In the genomic region with DNA sequence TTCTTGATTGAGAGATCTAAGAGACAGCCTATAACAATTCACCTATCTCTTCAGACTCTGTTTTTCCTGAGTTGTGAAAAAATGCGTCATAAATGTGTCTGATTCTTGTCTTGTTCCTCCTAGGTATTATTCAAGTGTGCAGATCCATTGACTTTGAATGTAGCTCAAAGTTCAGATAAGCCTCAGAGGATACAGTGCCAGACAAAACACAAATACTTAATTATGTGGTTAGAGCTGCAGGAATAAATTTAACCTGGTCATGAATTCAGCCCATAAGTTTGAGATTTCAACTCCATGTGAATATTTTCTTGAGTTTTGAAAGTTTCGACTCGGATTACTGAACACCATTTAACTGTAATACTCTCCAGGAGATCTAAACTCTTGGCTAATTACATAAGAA, we compare ENCODE assay signal across 26 cellular contexts.
"Had no signal": no experiment of that assay in that cellular context is flagged by ENCODE, and none has a peak within 500 bp of the region (broad histone marks: within the 10 kb centered on the region; RNA-seq: fewer than 3 reads in every experiment).

No MANE protein-coding gene starts in this region.

- H3K4me1 Mint-ChIP-seq: immature natural killer cell, naive B cell had no signal

- H3K9me3 ChIP-seq: colonic mucosa, esophagus muscularis mucosa, gastroesophageal sphincter, heart left ventricle, left lung, lower lobe of right lung, mucosa of descending colon had no signal

- H3K27me3 Mint-ChIP-seq: dendritic cell treated with granulocyte-macrophage colony-stimulating factor and Interleukin-4, amounts not matched to agents 40 ng/mL and 50 ng/mL, for 4 days; effector memory CD8-positive, alpha-beta T cell; naive B cell had no signal

- H3K36me3 ChIP-seq: colonic mucosa, esophagus muscularis mucosa, gastroesophageal sphincter, heart left ventricle, left lung, lower lobe of right lung had no signal

- H3K4me1 ChIP-seq: colonic mucosa, esophagus muscularis mucosa, foreskin keratinocyte, gastroesophageal sphincter, heart left ventricle, left lung, lower lobe of right lung had no signal

- H3K27me3 ChIP-seq: colonic mucosa, esophagus muscularis mucosa, foreskin keratinocyte, gastroesophageal sphincter, heart left ventricle, hepatocyte, left lung had no signal

- ATAC-seq: effector memory CD8-positive, alpha-beta T cell; foreskin keratinocyte; gastroesophageal sphincter; heart left ventricle; left colon; left lung; left ventricle myocardium superior; lower lobe of right lung; mucosa of descending colon had no signal

- H3K27ac ChIP-seq: colonic mucosa, esophagus muscularis mucosa, foreskin keratinocyte, gastroesophageal sphincter, heart left ventricle, hepatocyte, left lung, lower lobe of right lung had no signal

- FAIRE-seq: endometrium, frontal cortex, kidney had no signal

- H3K36me3 Mint-ChIP-seq: immature natural killer cell, mesothelial cell of epicardium, naive B cell had no signal

- H2AFZ ChIP-seq: hepatocyte had no signal

- DNase-seq: colonic mucosa; cortex of kidney; effector CD8-positive, alpha-beta T cell; effector memory CD8-positive, alpha-beta T cell; endodermal cell; foreskin keratinocyte; heart left ventricle; hypothalamus; immature natural killer cell; islet precursor cell; kidney; kidney glomerular epithelial cell; left colon; left lung; left ventricle myocardium superior; lower lobe of right lung; mesenchymal stem cell; mucosa of descending colon; naive B cell had no signal

- H3K79me2 ChIP-seq: hepatocyte had no signal

- H3K4me3 Mint-ChIP-seq: dendritic cell treated with granulocyte-macrophage colony-stimulating factor and Interleukin-4, amounts not matched to agents 40 ng/mL and 50 ng/mL, for 4 days; effector memory CD8-positive, alpha-beta T cell; endodermal cell; immature natural killer cell; mesothelial cell of epicardium; naive B cell had no signal

- H3K9me3 Mint-ChIP-seq: dendritic cell treated with granulocyte-macrophage colony-stimulating factor and Interleukin-4, amounts not matched to agents 40 ng/mL and 50 ng/mL, for 4 days; effector memory CD8-positive, alpha-beta T cell; endodermal cell; mesothelial cell of epicardium; naive B cell had no signal

- H3K27ac Mint-ChIP-seq: dendritic cell treated with granulocyte-macrophage colony-stimulating factor and Interleukin-4, amounts not matched to agents 40 ng/mL and 50 ng/mL, for 4 days; effector memory CD8-positive, alpha-beta T cell; endodermal cell; immature natural killer cell; mesothelial cell of epicardium; naive B cell had no signal

- H3K4me2 ChIP-seq: hepatocyte had no signal

- H3K4me3 ChIP-seq: colonic mucosa, esophagus muscularis mucosa, gastroesophageal sphincter, heart left ventricle, hepatocyte, left lung, lower lobe of right lung, mucosa of descending colon had no signal
